ENCODE assay signal across 16 cellular contexts in genomic region chr14:58805605-58806358, GRCh38.
DNase-seq lines count a peak whose midpoint lies in the region; ATAC-seq and TF ChIP-seq lines count a peak whose summit lies in the region.
"Had no signal": no experiment of that assay in that cellular context is flagged by ENCODE, and none has a peak within 500 bp of the region (broad histone marks: within the 10 kb centered on the region; RNA-seq: fewer than 3 reads in every experiment).

No MANE protein-coding gene starts in this region.

- H3K36me3 ChIP-seq in esophagus squamous epithelium, result no peaks in the 10 kb centered on the region
- H3K36me3 ChIP-seq: BLaER1, uterus had no signal

- H3K27me3 Mint-ChIP-seq in activated T-cell treated with anti-CD3 and anti-CD28 coated beads, Interleukin-2, amount 50 U/mL, for 4 hours (ENCODE audit: low read depth), result peaks cover 1% of the 10 kb centered on the region

- H3K36me3 Mint-ChIP-seq in activated T-cell treated with anti-CD3 and anti-CD28 coated beads, Interleukin-2, amount 50 U/mL, for 4 hours (ENCODE audit: insufficient read depth), result no peaks in the 10 kb centered on the region
- H3K36me3 Mint-ChIP-seq: natural killer cell had no signal

- DNase-seq in Daoy (ENCODE audit: low read depth) (peak; percentile 74), NCI-H1930 (lab: John Stamatoyannopoulos, UW) (peak; percentile 71 to 90), RPMI7951 (ENCODE audit: low read depth) (peak; percentile 59), iris pigment epithelial cell (ENCODE audit: low read depth) (peak; percentile 48), esophagus squamous epithelium (lab: John Stamatoyannopoulos, UW) (no peak)
- no peak for DNase-seq in activated T-cell treated with anti-CD3 and anti-CD28 coated beads, Interleukin-2, amount 50 U/mL, for 4 hours
- DNase-seq: H9; islet precursor cell; natural killer cell; stimulated activated CD4-positive, alpha-beta T cell treated with anti-CD3 and anti-CD28 coated beads, Interleukin-12 subunit alpha, Interleukin-12 subunit beta, amount 100 ng/mL, for 4 hours; uterus had no signal

- intact Hi-C loops in esophagus squamous epithelium (cut with DNase I), result no loop called here

- no peaks in the 10 kb centered on the region for H3K4me1 Mint-ChIP-seq in activated T-cell treated with anti-CD3 and anti-CD28 coated beads, Interleukin-2, amount 50 U/mL, for 4 hours (ENCODE audit: low read depth)
- H3K4me1 Mint-ChIP-seq: H9, natural killer cell had no signal

- no peak overlapping the region for H3K4me3 Mint-ChIP-seq in activated T-cell treated with anti-CD3 and anti-CD28 coated beads, Interleukin-2, amount 50 U/mL, for 4 hours
- H3K4me3 Mint-ChIP-seq: H9, natural killer cell had no signal

- H3K9me3 Mint-ChIP-seq in activated T-cell treated with anti-CD3 and anti-CD28 coated beads, Interleukin-2, amount 50 U/mL, for 4 hours, result peaks cover 7% of the 10 kb centered on the region

- WGBS in esophagus squamous epithelium, 2 donors, result 42 to 53% methylated on average over 6 of the region's 6 CpGs

- H3K4me1 ChIP-seq in esophagus squamous epithelium, result peaks cover 0 to 17% (median 0%) of the 10 kb centered on the region in 3 donors
- H3K4me1 ChIP-seq: BLaER1, uterus had no signal

- H3K27ac ChIP-seq in esophagus squamous epithelium, result no peak overlapping the region
- H3K27ac ChIP-seq: BLaER1, body of pancreas, epithelial cell of prostate, uterus had no signal

- no peak for TF ChIP-seq CTCF in esophagus squamous epithelium (IDR thresholded peaks at IDR 0.05)

- no peaks in the 10 kb centered on the region for H3K9me3 ChIP-seq in esophagus squamous epithelium
- H3K9me3 ChIP-seq: body of pancreas, uterus had no signal

- ATAC-seq in HG03520 (IDR thresholded peaks at IDR 0.05; ENCODE audit: unreplicated experiment) (no peak), HG02798 (IDR thresholded peaks at IDR 0.05; ENCODE audit: poor library complexity, unreplicated experiment) (no peak)
- no peak for ATAC-seq in activated T-cell treated with anti-CD3 and anti-CD28 coated beads, Interleukin-2, amount 50 U/mL, for 4 hours
- ATAC-seq: body of pancreas, natural killer cell had no signal

- TF ChIP-seq POLR2A in esophagus squamous epithelium (IDR thresholded peaks at IDR 0.05), result no peak

- H3K4me3 ChIP-seq in esophagus squamous epithelium, result no peak overlapping the region
- H3K4me3 ChIP-seq: BLaER1, body of pancreas, uterus had no signal

- H3K27me3 ChIP-seq in esophagus squamous epithelium, result no peaks in the 10 kb centered on the region
- H3K27me3 ChIP-seq: BLaER1, body of pancreas, uterus had no signal

Comparison
In these comparisons a context has a peak if more than half of its experiments do, and no peak if none do; other contexts are left out.
1. DNase-seq: peak in Daoy (single experiment), NCI-H1930 (2 of 2), RPMI7951 (single experiment) and iris pigment epithelial cell (single experiment); none in esophagus squamous epithelium (single experiment) and activated T-cell treated with anti-CD3 and anti-CD28 coated beads, Interleukin-2, amount 50 U/mL, for 4 hours (single experiment).